In the genomic region with DNA sequence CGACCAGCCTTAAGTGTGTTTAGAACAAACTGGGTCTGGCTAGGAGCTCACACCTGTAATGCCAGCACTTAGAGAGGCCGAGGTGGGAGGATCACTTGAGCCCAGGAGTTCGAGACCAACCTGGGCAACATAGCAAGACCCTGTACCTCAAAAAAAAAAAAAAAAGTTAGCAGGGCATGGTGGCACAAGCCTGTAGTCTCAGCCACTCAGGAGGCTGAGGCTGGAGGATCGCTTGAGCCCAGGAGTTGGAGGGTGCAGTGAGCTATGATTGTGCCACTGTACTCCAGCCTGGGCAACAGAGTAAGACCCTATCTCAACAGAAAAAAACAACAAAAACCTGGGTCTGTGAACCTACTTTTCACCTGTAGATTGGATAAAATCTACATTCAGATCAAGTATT, we compare ENCODE assay signal across 20 cellular contexts. TPM values are rescaled to one million over a fixed set of nuclear protein-coding genes. Genes with fewer than 3 reads are reported as not detected.
DNase-seq lines count a peak whose midpoint lies in the region; ATAC-seq, FAIRE-seq and TF ChIP-seq lines count a peak whose summit lies in the region.
"Had no signal": no experiment of that assay in that cellular context is flagged by ENCODE, and none has a peak within 500 bp of the region (broad histone marks: within the 10 kb centered on the region; RNA-seq: fewer than 3 reads in every experiment).

No MANE protein-coding gene starts in this region.

- H3K4me3 ChIP-seq in CD4-positive, CD25-positive, alpha-beta regulatory T cell (ENCODE audit: low read depth, low read length) = no peak overlapping the region
- no peak overlapping the region for H3K4me3 ChIP-seq in CD8-positive, alpha-beta T cell (ENCODE audit: low read depth, low read length)
- H3K4me3 ChIP-seq: MG63 had no signal

- H3K4me1 ChIP-seq in CD4-positive, CD25-positive, alpha-beta regulatory T cell (ENCODE audit: control insufficient read depth, insufficient read depth, low read length, poor library complexity, severe bottlenecking) = peaks cover 54% of the 10 kb centered on the region
- peaks cover 60% of the 10 kb centered on the region for H3K4me1 ChIP-seq in CD8-positive, alpha-beta T cell (ENCODE audit: insufficient read depth, low read length)

- peaks cover 24% of the 10 kb centered on the region for H3K36me3 ChIP-seq in CD4-positive, CD25-positive, alpha-beta regulatory T cell (ENCODE audit: control insufficient read depth, insufficient read depth, low read length)
- H3K36me3 ChIP-seq in CD8-positive, alpha-beta T cell (ENCODE audit: insufficient read depth, low read length) = peaks cover 19% of the 10 kb centered on the region
- H3K36me3 ChIP-seq: MG63 had no signal

- peaks cover 0 to 3% (median 0%) of the 10 kb centered on the region in 7 donors for H3K9me3 Mint-ChIP-seq in CD4-positive, CD25-positive, alpha-beta regulatory T cell
- no peaks in the 10 kb centered on the region for H3K9me3 Mint-ChIP-seq in CD8-positive, alpha-beta T cell
- no peaks in the 10 kb centered on the region for H3K9me3 Mint-ChIP-seq in activated B cell treated with CpG ODN at 0.5 μM for 24 hours
- no peaks in the 10 kb centered on the region for H3K9me3 Mint-ChIP-seq in central memory CD8-positive, alpha-beta T cell

- no peaks in the 10 kb centered on the region for H3K9me3 ChIP-seq in CD4-positive, CD25-positive, alpha-beta regulatory T cell (ENCODE audit: control insufficient read depth in 2 of 2, low read length in 2 of 2)
- H3K9me3 ChIP-seq in CD8-positive, alpha-beta T cell (ENCODE audit: low read length) = no peaks in the 10 kb centered on the region
- H3K9me3 ChIP-seq: MG63 had no signal

- ATAC-seq in CD4-positive, CD25-positive, alpha-beta regulatory T cell (ENCODE audit: low read depth in 2 of 2) = no peak
- ATAC-seq in CD8-positive, alpha-beta T cell = no peak
- no peak for ATAC-seq in activated B cell treated with CpG ODN at 0.5 μM for 24 hours (ENCODE audit: low read depth)
- no peak for ATAC-seq in central memory CD8-positive, alpha-beta T cell (replicated peaks; ENCODE audit: extremely low read depth, poor library complexity, severe bottlenecking)
- ATAC-seq in GM19397 (IDR thresholded peaks at IDR 0.05; ENCODE audit: unreplicated experiment) = no peak
- ATAC-seq: Panc1 had no signal

- intact Hi-C loops in CD8-positive, alpha-beta T cell (cut with DNase I, micrococcal nuclease) = loop anchor here in 1 of 2 experiments (2.0 kb wide), 1 partner anchor 15 kb away; no protein-coding TSS in a partner anchor
- intact Hi-C loops in activated B cell treated with CpG ODN at 0.5 μM for 24 hours (cut with micrococcal nuclease) = no loop called here

- peaks cover 4% of the 10 kb centered on the region for H3K27me3 Mint-ChIP-seq in CD4-positive, CD25-positive, alpha-beta regulatory T cell
- H3K27me3 Mint-ChIP-seq in CD8-positive, alpha-beta T cell (ENCODE audit: low read depth) = no peaks in the 10 kb centered on the region
- no peaks in the 10 kb centered on the region for H3K27me3 Mint-ChIP-seq in activated B cell treated with CpG ODN at 0.5 μM for 24 hours
- H3K27me3 Mint-ChIP-seq in central memory CD8-positive, alpha-beta T cell = no peaks in the 10 kb centered on the region

- TF ChIP-seq CTCF in CD8-positive, alpha-beta T cell (IDR thresholded peaks at IDR 0.05) = no peak
- no peak for TF ChIP-seq CTCF in activated B cell treated with CpG ODN at 0.5 μM for 24 hours (IDR thresholded peaks at IDR 0.05)

- peaks cover 15 to 77% (median 49%) of the 10 kb centered on the region in 4 donors for H3K4me1 Mint-ChIP-seq in CD4-positive, CD25-positive, alpha-beta regulatory T cell
- peaks cover 63% of the 10 kb centered on the region for H3K4me1 Mint-ChIP-seq in CD8-positive, alpha-beta T cell (ENCODE audit: low read depth)
- H3K4me1 Mint-ChIP-seq in activated B cell treated with CpG ODN at 0.5 μM for 24 hours = peaks cover 51% of the 10 kb centered on the region
- H3K4me1 Mint-ChIP-seq in central memory CD8-positive, alpha-beta T cell = peaks cover 43% of the 10 kb centered on the region

- DNase-seq in CD4-positive, CD25-positive, alpha-beta regulatory T cell = no peak
- DNase-seq in CD8-positive, alpha-beta T cell = no peak
- DNase-seq in activated B cell treated with CpG ODN at 0.5 μM for 24 hours = no peak
- no peak for DNase-seq in central memory CD8-positive, alpha-beta T cell (ENCODE audit: low spot score in 2 of 2)
- no peak for DNase-seq in anterior cingulate cortex (lab: John Stamatoyannopoulos, UW)
- no peak for DNase-seq in NOMO-1 (lab: John Stamatoyannopoulos, UW; ENCODE audit: unreplicated experiment in 2 of 2)
- no peak for DNase-seq in urothelium cell line (ENCODE audit: low spot score)
- DNase-seq: AML-193, DMS79, Karpas-422, MG63, NCI-H1092, NCI-H146, NCI-H2081 treated with DMSO at 0.1 percent for 48 hours, NCI-H510A, NCI-H82, Right ventricle myocardium superior had no signal

- POLR2A ChIA-PET in CD8-positive, alpha-beta T cell (lab: Charles Lee) = interaction anchor here (0.7 kb wide), 1 partner anchor 9 kb away, joined by 5 read pairs; no protein-coding TSS in a partner anchor
- POLR2A ChIA-PET in activated B cell treated with CpG ODN at 0.5 μM for 24 hours (lab: Charles Lee) = interaction anchor here (0.7 kb wide), 2 partner anchors 10 to 137 kb away, joined by 3 to 10 read pairs; no protein-coding TSS in a partner anchor

- peak overlapping the region in 2 of 3 donors; percentile 36 to 87 for H3K27ac Mint-ChIP-seq in CD4-positive, CD25-positive, alpha-beta regulatory T cell
- H3K27ac Mint-ChIP-seq in CD8-positive, alpha-beta T cell = peak overlapping the region; percentile 79
- peak overlapping the region; percentile 18 for H3K27ac Mint-ChIP-seq in activated B cell treated with CpG ODN at 0.5 μM for 24 hours
- H3K27ac Mint-ChIP-seq in central memory CD8-positive, alpha-beta T cell (ENCODE audit: low read depth) = peak overlapping the region; percentile 65

- peak overlapping the region; percentile 33 for H3K27ac ChIP-seq in CD4-positive, CD25-positive, alpha-beta regulatory T cell (ENCODE audit: insufficient read depth, low read length, poor library complexity, severe bottlenecking)
- no peak overlapping the region for H3K27ac ChIP-seq in CD8-positive, alpha-beta T cell (ENCODE audit: low read depth, low read length)

- H3K36me3 Mint-ChIP-seq in CD4-positive, CD25-positive, alpha-beta regulatory T cell = peaks cover 34% of the 10 kb centered on the region
- H3K36me3 Mint-ChIP-seq in CD8-positive, alpha-beta T cell = peaks cover 62% of the 10 kb centered on the region
- H3K36me3 Mint-ChIP-seq in activated B cell treated with CpG ODN at 0.5 μM for 24 hours (ENCODE audit: low read depth) = peaks cover 61% of the 10 kb centered on the region
- peaks cover 24% of the 10 kb centered on the region for H3K36me3 Mint-ChIP-seq in central memory CD8-positive, alpha-beta T cell (ENCODE audit: insufficient read depth)

- CTCF ChIA-PET in CD8-positive, alpha-beta T cell (lab: Charles Lee) = interaction anchor here (1.3 kb wide), 1 partner anchor 16 kb away, joined by 4 read pairs; no protein-coding TSS in a partner anchor
- CTCF ChIA-PET in activated B cell treated with CpG ODN at 0.5 μM for 24 hours (lab: Charles Lee) = no interaction called here

- no peaks in the 10 kb centered on the region for H3K27me3 ChIP-seq in CD4-positive, CD25-positive, alpha-beta regulatory T cell (ENCODE audit: control insufficient read depth, insufficient read depth, low read length)
- no peaks in the 10 kb centered on the region for H3K27me3 ChIP-seq in CD8-positive, alpha-beta T cell (ENCODE audit: insufficient read depth, low read length)
- H3K27me3 ChIP-seq: MG63 had no signal

- peak overlapping the region in 3 of 4 donors; percentile 21 to 76 (median 54) for H3K4me3 Mint-ChIP-seq in CD4-positive, CD25-positive, alpha-beta regulatory T cell
- no peak overlapping the region for H3K4me3 Mint-ChIP-seq in CD8-positive, alpha-beta T cell
- no peak overlapping the region for H3K4me3 Mint-ChIP-seq in activated B cell treated with CpG ODN at 0.5 μM for 24 hours
- no peak overlapping the region for H3K4me3 Mint-ChIP-seq in central memory CD8-positive, alpha-beta T cell

- no peak for FAIRE-seq in urothelium cell line (lab: Jason Lieb, UNC)
- FAIRE-seq: D721Med had no signal

RNA-seq across cellular contexts. Expression of gene PIK3CD, which starts 54.6 kb away (rescaled TPM):
- 187 TPM for total RNA-seq in CD4-positive, CD25-positive, alpha-beta regulatory T cell
- 10 to 100 TPM; 47.3 to 63.2 (median 52.5) TPM for polyA plus RNA-seq in CD4-positive, CD25-positive, alpha-beta regulatory T cell
- total RNA-seq in CD8-positive, alpha-beta T cell = 100 to 1,000 TPM; 200 to 214 TPM
- 238 and 265 TPM in 2 replicates for total RNA-seq in activated B cell treated with CpG ODN at 0.5 μM for 24 hours

Comparison
In these comparisons a context has a peak if more than half of its experiments do, and no peak if none do; other contexts are left out.
1. H3K27ac Mint-ChIP-seq: peak in every context shown above with its lines; median percentile 79 in CD8-positive, alpha-beta T cell; 65 in central memory CD8-positive, alpha-beta T cell; 62 in CD4-positive, CD25-positive, alpha-beta regulatory T cell; 18 in activated B cell treated with CpG ODN at 0.5 μM for 24 hours.
2. H3K4me3 Mint-ChIP-seq: peak in CD4-positive, CD25-positive, alpha-beta regulatory T cell (3 of 4); none in CD8-positive, alpha-beta T cell (single experiment), activated B cell treated with CpG ODN at 0.5 μM for 24 hours (single experiment) and central memory CD8-positive, alpha-beta T cell (single experiment).